20 cellular contexts compared by ENCODE assay signal in the genomic region with DNA sequence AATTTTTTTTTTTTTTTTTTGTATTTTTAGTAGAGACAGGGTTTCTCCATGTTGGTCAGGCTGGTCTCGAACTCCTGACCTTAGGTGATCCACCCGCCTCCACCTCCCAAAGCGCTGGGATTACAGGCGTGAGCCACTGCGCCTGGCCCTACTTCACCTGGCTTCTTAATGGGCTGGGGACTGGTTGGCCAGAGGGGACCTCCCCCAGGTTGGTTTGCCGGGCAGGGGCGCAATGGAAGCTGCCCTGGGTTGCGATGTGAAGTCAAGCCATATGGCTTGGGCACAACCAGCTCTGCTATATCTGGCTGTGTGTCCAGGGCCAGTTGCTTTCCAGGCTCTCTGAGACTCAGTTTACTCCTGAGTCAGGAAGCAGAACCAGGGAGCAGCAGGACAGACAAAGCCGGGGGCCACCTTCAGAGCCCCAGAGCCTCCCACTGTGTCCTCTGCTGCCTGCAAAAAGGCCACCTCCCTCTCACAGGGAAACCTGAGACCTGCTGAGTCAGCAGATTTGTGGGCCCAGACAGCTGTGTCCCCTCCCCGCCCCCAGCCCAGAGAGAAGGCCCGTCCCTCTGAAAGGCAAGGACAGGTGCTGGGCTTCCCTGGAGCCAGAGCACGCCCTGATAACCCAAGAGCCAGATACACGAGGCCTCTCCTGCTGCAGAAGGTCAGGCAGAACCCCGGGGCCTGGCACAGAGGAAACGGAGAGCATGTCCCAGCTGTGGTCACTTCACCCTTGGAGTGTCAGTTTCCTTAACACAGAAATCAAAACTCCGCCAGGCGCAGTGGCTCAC. TPM values are rescaled to one million over a fixed set of nuclear protein-coding genes. Genes with fewer than 3 reads are reported as not detected.
DNase-seq lines count a peak whose midpoint lies in the region; ATAC-seq, FAIRE-seq and TF ChIP-seq lines count a peak whose summit lies in the region.
"Had no signal": no experiment of that assay in that cellular context is flagged by ENCODE, and none has a peak within 500 bp of the region (broad histone marks: within the 10 kb centered on the region; RNA-seq: fewer than 3 reads in every experiment).

No MANE protein-coding gene starts in this region.

- H3K27ac Mint-ChIP-seq in activated T-helper 1 cell treated with anti-CD3 and anti-CD28 coated beads, Interleukin-12 subunit alpha, Interleukin-12 subunit beta, Interleukin-2, Interleukin-4 antibody, amounts not matched to agents 30 ng/mL and 10 ng/mL and 1 ng/mL, durations not matched to agents 14 hours and 24 hours and 36 hours = no peak overlapping the region
- H3K27ac Mint-ChIP-seq: activated naive CD8-positive, alpha-beta T cell had no signal

- no peak overlapping the region for H3K4me3 Mint-ChIP-seq in activated T-helper 1 cell treated with anti-CD3 and anti-CD28 coated beads, Interleukin-12 subunit alpha, Interleukin-12 subunit beta, Interleukin-2, Interleukin-4 antibody, amounts not matched to agents 30 ng/mL and 10 ng/mL and 1 ng/mL, durations not matched to agents 14 hours and 24 hours and 36 hours
- H3K4me3 Mint-ChIP-seq: activated naive CD8-positive, alpha-beta T cell had no signal

- no peaks in the 10 kb centered on the region for H3K36me3 Mint-ChIP-seq in activated T-helper 1 cell treated with anti-CD3 and anti-CD28 coated beads, Interleukin-12 subunit alpha, Interleukin-12 subunit beta, Interleukin-2, Interleukin-4 antibody, amounts not matched to agents 30 ng/mL and 10 ng/mL and 1 ng/mL, durations not matched to agents 14 hours and 24 hours and 36 hours (ENCODE audit: low read depth)
- H3K36me3 Mint-ChIP-seq: activated naive CD8-positive, alpha-beta T cell had no signal

- H3K4me1 Mint-ChIP-seq in activated T-helper 1 cell treated with anti-CD3 and anti-CD28 coated beads, Interleukin-12 subunit alpha, Interleukin-12 subunit beta, Interleukin-2, Interleukin-4 antibody, amounts not matched to agents 30 ng/mL and 10 ng/mL and 1 ng/mL, durations not matched to agents 14 hours and 24 hours and 36 hours (ENCODE audit: low read depth) = no peaks in the 10 kb centered on the region

- H3K36me3 ChIP-seq in body of pancreas (replicated peaks in 1 of 2; ENCODE audit: insufficient read depth in 1 of 2, low read depth in 2 of 2) (no peaks in the 10 kb centered on the region), pancreas (no peaks in the 10 kb centered on the region)
- H3K36me3 ChIP-seq: BE2C, esophagus squamous epithelium had no signal

- no peak for TF ChIP-seq CTCF in body of pancreas (IDR thresholded peaks at IDR 0.05)
- no peak for TF ChIP-seq CTCF in pancreas (IDR thresholded peaks at IDR 0.05)
- TF ChIP-seq CTCF in omental fat pad (IDR thresholded peaks at IDR 0.05) = no peak

- no peaks in the 10 kb centered on the region for H3K9me3 ChIP-seq in body of pancreas
- no peaks in the 10 kb centered on the region for H3K9me3 ChIP-seq in pancreas
- H3K9me3 ChIP-seq: BE2C, esophagus squamous epithelium had no signal

- no peak for TF ChIP-seq POLR2A in body of pancreas (IDR thresholded peaks at IDR 0.05)

- FAIRE-seq in pancreas (lab: Jason Lieb, UNC) = no peak
- FAIRE-seq: GM18507, keratinocyte had no signal

- H3K9me3 Mint-ChIP-seq in activated T-helper 1 cell treated with anti-CD3 and anti-CD28 coated beads, Interleukin-12 subunit alpha, Interleukin-12 subunit beta, Interleukin-2, Interleukin-4 antibody, amounts not matched to agents 30 ng/mL and 10 ng/mL and 1 ng/mL, durations not matched to agents 14 hours and 24 hours and 36 hours = no peaks in the 10 kb centered on the region

- peak; percentile 84 for DNase-seq in ELF-1 (ENCODE audit: low read depth, low spot score)
- DNase-seq in LHCN-M2 (ENCODE audit: low read depth) = peak; percentile 92
- peak; percentile 61 to 86 (median 71) for DNase-seq in body of pancreas
- DNase-seq in pancreas = peak in 4 of 6 donors; percentile 33 to 80 (median 68)
- DNase-seq in activated T-helper 1 cell treated with anti-CD3 and anti-CD28 coated beads, Interleukin-12 subunit alpha, Interleukin-12 subunit beta, Interleukin-2, Interleukin-4 antibody, amounts not matched to agents 30 ng/mL and 10 ng/mL and 1 ng/mL, durations not matched to agents 14 hours and 24 hours and 36 hours (ENCODE audit: low spot score) = no peak
- DNase-seq in amniotic stem cell (lab: John Stamatoyannopoulos, UW) = no peak
- no peak for DNase-seq in omental fat pad (ENCODE audit: low spot score)
- DNase-seq: activated CD4-positive, alpha-beta T cell treated with anti-CD3 and anti-CD28 coated beads, Interleukin-2, amount 50 U/mL, for 4 hours; activated T-cell treated with anti-CD3 and anti-CD28 coated beads, Interleukin-2, amount 50 U/mL, for 1 hour; BE2C; esophagus squamous epithelium; head of caudate nucleus; mesenchymal stem cell; NCI-H446 treated with DMSO at 0.1 percent for 48 hours; PC-3; stimulated activated CD4-positive, alpha-beta T cell treated with anti-CD3 and anti-CD28 coated beads, Interleukin-4, amount 100 ng/mL, for 4 hours had no signal

- peak overlapping the region in 1 of 4 donors; percentile 12 for H3K27ac ChIP-seq in body of pancreas
- no peak overlapping the region for H3K27ac ChIP-seq in pancreas
- H3K27ac ChIP-seq: esophagus squamous epithelium had no signal

- 64 to 100% methylated on average over 5 to 17 of the region's 17 CpGs for WGBS in body of pancreas, 2 donors
- WGBS in pancreas, 2 donors = 68 to 74% methylated on average over 17 of the region's 17 CpGs

- ATAC-seq in body of pancreas = peak; percentile 73
- ATAC-seq in pancreas = peak; percentile 62 to 89 (median 83)
- ATAC-seq in omental fat pad (ENCODE audit: low FRiP score) = no peak
- ATAC-seq: SK-N-SH treated with all-trans-retinoic acid at 6 μM for 48 hours had no signal

- H3K27me3 Mint-ChIP-seq in activated T-helper 1 cell treated with anti-CD3 and anti-CD28 coated beads, Interleukin-12 subunit alpha, Interleukin-12 subunit beta, Interleukin-2, Interleukin-4 antibody, amounts not matched to agents 30 ng/mL and 10 ng/mL and 1 ng/mL, durations not matched to agents 14 hours and 24 hours and 36 hours (ENCODE audit: insufficient read depth) = peaks cover 16% of the 10 kb centered on the region

- no peaks in the 10 kb centered on the region for H3K27me3 ChIP-seq in body of pancreas
- H3K27me3 ChIP-seq in pancreas = no peaks in the 10 kb centered on the region
- H3K27me3 ChIP-seq: BE2C had no signal

- intact Hi-C loops in body of pancreas (cut with DNase I) = no loop called here
- intact Hi-C loops in pancreas (cut with DNase I) = no loop called here
- intact Hi-C loops in activated T-helper 1 cell treated with anti-CD3 and anti-CD28 coated beads, Interleukin-12 subunit alpha, Interleukin-12 subunit beta, Interleukin-2, Interleukin-4 antibody, amounts not matched to agents 30 ng/mL and 10 ng/mL and 1 ng/mL, durations not matched to agents 14 hours and 24 hours and 36 hours (cut with micrococcal nuclease) = no loop called here

- H3K4me3 ChIP-seq in body of pancreas (no peak overlapping the region), pancreas (no peak overlapping the region)
- H3K4me3 ChIP-seq: esophagus squamous epithelium had no signal

- H3K4me1 ChIP-seq in body of pancreas (peaks cover 11% of the 10 kb centered on the region), pancreas (peaks cover 0 to 3% (median 0%) of the 10 kb centered on the region in 3 donors)
- H3K4me1 ChIP-seq: BE2C, esophagus squamous epithelium had no signal

RNA-seq across cellular contexts. Expression of a gene that starts 29.2 kb away (rescaled TPM):
- 3.8 and 4.0 TPM in 2 replicates for total RNA-seq in LHCN-M2 (2014; rRNA removed)
- polyA plus RNA-seq in LHCN-M2 (2012) = 1.7 TPM
- total RNA-seq in body of pancreas = 1 to 10 TPM; 7.0 to 9.9 TPM
- 1 to 10 TPM; 3.7 to 6.2 (median 4.8) TPM for total RNA-seq in pancreas
- polyA plus RNA-seq in pancreas = 1 to 10 TPM; 5.4 to 6.9 TPM
- 0.18 and 0.20 TPM in 2 replicates for total RNA-seq in activated T-helper 1 cell treated with anti-CD3 and anti-CD28 coated beads, Interleukin-12 subunit alpha, Interleukin-12 subunit beta, Interleukin-2, Interleukin-4 antibody, amounts not matched to agents 30 ng/mL and 10 ng/mL and 1 ng/mL, durations not matched to agents 14 hours and 24 hours and 36 hours
- total RNA-seq in omental fat pad = 1 to 10 TPM; 1.4 to 4.6 (median 2.8) TPM

Comparison
In these comparisons a context has a peak if more than half of its experiments do, and no peak if none do; other contexts are left out.
1. DNase-seq: peak in ELF-1 (single experiment), LHCN-M2 (single experiment), body of pancreas (4 of 4) and pancreas (4 of 6); none in activated T-helper 1 cell treated with anti-CD3 and anti-CD28 coated beads, Interleukin-12 subunit alpha, Interleukin-12 subunit beta, Interleukin-2, Interleukin-4 antibody, amounts not matched to agents 30 ng/mL and 10 ng/mL and 1 ng/mL, durations not matched to agents 14 hours and 24 hours and 36 hours (single experiment), amniotic stem cell (single experiment) and omental fat pad (single experiment).